ENCODE assay signal across 1 cellular context in the genomic region with DNA sequence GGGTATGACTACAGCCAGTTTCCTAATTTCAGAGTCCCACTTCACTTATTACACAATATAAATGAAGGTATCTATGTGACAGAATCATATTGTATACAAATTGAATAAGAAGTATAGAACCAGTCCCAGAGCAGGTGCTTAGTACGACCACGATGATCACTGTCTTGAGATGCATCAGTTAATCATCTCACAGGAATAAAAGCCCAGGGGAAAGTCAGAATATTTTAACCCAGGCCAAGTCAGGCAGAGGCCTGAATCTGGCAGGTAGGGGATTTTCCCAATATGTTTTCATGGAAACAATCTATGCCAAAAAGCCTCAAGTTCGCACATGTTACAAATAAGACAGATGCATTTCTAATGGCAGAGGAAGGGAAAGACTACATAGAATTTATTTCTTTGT.
TF ChIP-seq lines count a peak whose summit lies in the region.

No MANE protein-coding gene starts in this region.

TF ChIP-seq in GM12878, 131 proteins besides CTCF, POLR2A, EP300 and RAD21:
- TF ChIP-seq, protein P1, sequence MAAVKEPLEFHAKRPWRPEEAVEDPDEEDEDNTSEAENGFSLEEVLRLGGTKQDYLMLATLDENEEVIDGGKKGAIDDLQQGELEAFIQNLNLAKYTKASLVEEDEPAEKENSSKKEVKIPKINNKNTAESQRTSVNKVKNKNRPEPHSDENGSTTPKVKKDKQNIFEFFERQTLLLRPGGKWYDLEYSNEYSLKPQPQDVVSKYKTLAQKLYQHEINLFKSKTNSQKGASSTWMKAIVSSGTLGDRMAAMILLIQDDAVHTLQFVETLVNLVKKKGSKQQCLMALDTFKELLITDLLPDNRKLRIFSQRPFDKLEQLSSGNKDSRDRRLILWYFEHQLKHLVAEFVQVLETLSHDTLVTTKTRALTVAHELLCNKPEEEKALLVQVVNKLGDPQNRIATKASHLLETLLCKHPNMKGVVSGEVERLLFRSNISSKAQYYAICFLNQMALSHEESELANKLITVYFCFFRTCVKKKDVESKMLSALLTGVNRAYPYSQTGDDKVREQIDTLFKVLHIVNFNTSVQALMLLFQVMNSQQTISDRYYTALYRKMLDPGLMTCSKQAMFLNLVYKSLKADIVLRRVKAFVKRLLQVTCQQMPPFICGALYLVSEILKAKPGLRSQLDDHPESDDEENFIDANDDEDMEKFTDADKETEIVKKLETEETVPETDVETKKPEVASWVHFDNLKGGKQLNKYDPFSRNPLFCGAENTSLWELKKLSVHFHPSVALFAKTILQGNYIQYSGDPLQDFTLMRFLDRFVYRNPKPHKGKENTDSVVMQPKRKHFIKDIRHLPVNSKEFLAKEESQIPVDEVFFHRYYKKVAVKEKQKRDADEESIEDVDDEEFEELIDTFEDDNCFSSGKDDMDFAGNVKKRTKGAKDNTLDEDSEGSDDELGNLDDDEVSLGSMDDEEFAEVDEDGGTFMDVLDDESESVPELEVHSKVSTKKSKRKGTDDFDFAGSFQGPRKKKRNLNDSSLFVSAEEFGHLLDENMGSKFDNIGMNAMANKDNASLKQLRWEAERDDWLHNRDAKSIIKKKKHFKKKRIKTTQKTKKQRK (IDR thresholded peaks at IDR 0.05; ENCODE audit: low read depth, low read length) = no peak
- TF ChIP-seq ZNF24 (IDR thresholded peaks at IDR 0.05) (no peak), RB1 (IDR thresholded peaks at IDR 0.05; ENCODE audit: borderline replicate concordance) (no peak), ETV6 (conservative IDR thresholded peaks at IDR 0.05 in 1 of 2, IDR thresholded peaks at IDR 0.05 in 1 of 2; ENCODE audit: borderline replicate concordance in 1 of 2, low read depth in 1 of 2) (no peak), TCF3 (IDR thresholded peaks at IDR 0.05; ENCODE audit: borderline replicate concordance, insufficient read depth, low read depth, low read length) (no peak), IKZF2 (IDR thresholded peaks at IDR 0.05) (no peak)
- TF ChIP-seq, protein P2, sequence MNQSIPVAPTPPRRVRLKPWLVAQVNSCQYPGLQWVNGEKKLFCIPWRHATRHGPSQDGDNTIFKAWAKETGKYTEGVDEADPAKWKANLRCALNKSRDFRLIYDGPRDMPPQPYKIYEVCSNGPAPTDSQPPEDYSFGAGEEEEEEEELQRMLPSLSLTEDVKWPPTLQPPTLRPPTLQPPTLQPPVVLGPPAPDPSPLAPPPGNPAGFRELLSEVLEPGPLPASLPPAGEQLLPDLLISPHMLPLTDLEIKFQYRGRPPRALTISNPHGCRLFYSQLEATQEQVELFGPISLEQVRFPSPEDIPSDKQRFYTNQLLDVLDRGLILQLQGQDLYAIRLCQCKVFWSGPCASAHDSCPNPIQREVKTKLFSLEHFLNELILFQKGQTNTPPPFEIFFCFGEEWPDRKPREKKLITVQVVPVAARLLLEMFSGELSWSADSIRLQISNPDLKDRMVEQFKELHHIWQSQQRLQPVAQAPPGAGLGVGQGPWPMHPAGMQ (IDR thresholded peaks at IDR 0.05; ENCODE audit: borderline replicate concordance) = no peak
